In genomic region chr22:46369716-46370583, GRCh38 we compare ENCODE assay signal across 25 cellular contexts. TPM values are rescaled to one million over a fixed set of nuclear protein-coding genes. Genes with fewer than 3 reads are reported as not detected.
DNase-seq lines count a peak whose midpoint lies in the region; ATAC-seq, FAIRE-seq and TF ChIP-seq lines count a peak whose summit lies in the region.
"Had no signal": no experiment of that assay in that cellular context is flagged by ENCODE, and none has a peak within 500 bp of the region (broad histone marks: within the 10 kb centered on the region; RNA-seq: fewer than 3 reads in every experiment).

No MANE protein-coding gene starts in this region.

- DNase-seq in cardiac muscle cell (ENCODE audit: low read depth in 1 of 2, low spot score in 1 of 2) (no peak), cardiac septum (ENCODE audit: low spot score) (no peak), bronchial epithelial cell (ENCODE audit: low read depth) (no peak), type B pancreatic cell (ENCODE audit: extremely low spot score, unreplicated experiment) (no peak), NCI-H128 (lab: John Stamatoyannopoulos, UW; ENCODE audit: unreplicated experiment) (no peak)
- DNase-seq: activated B cell treated with CpG ODN at 0.5 μM for 24 hours; activated CD4-positive, alpha-beta T cell treated with anti-CD3 and anti-CD28 coated beads, Interleukin-2, amount 50 U/mL, for 48 hours; activated naive CD8-positive, alpha-beta T cell treated with anti-CD3 and anti-CD28 coated beads, Interleukin-2, amount 50 U/mL, for 24 hours; activated T-cell treated with anti-CD3 and anti-CD28 coated beads for 4 hours; BE2C; DND-41; foreskin melanocyte; NCI-H1105 treated with DMSO at 0.1 percent for 48 hours; NCI-H446; posterior cingulate gyrus; SHP77 had no signal

- peak overlapping the region; percentile 17 for H3K4me3 Mint-ChIP-seq in type B pancreatic cell
- H3K4me3 Mint-ChIP-seq: activated B cell treated with CpG ODN at 0.5 μM for 24 hours; activated naive CD8-positive, alpha-beta T cell treated with anti-CD3 and anti-CD28 coated beads, Interleukin-2, amount 50 U/mL, for 24 hours; mesothelial cell of epicardium had no signal

- H3K27me3 Mint-ChIP-seq in type B pancreatic cell, result no peaks in the 10 kb centered on the region
- H3K27me3 Mint-ChIP-seq: activated B cell treated with CpG ODN at 0.5 μM for 24 hours had no signal

- H3K4me1 ChIP-seq in cardiac muscle cell (ENCODE audit: low read depth), result peaks cover 8% of the 10 kb centered on the region
- H3K4me1 ChIP-seq in liver (ENCODE audit: control insufficient read depth in 4 of 4, insufficient read depth in 4 of 4, low read length in 3 of 4), result peaks cover 16 to 61% (median 43%) of the 10 kb centered on the region in 4 donors

- no peak overlapping the region for H3K4me3 ChIP-seq in cardiac muscle cell
- H3K4me3 ChIP-seq in bronchial epithelial cell (ENCODE audit: low read depth, low read length), result no peak overlapping the region
- no peak overlapping the region for H3K4me3 ChIP-seq in liver (ENCODE audit: low read depth in 1 of 3, low read length in 3 of 3)
- H3K4me3 ChIP-seq: GM12878, left lung had no signal

- peaks cover 4% of the 10 kb centered on the region for H3K36me3 ChIP-seq in cardiac muscle cell
- H3K36me3 ChIP-seq in bronchial epithelial cell (ENCODE audit: control insufficient read depth, insufficient read depth, low read length), result peaks cover 55% of the 10 kb centered on the region
- H3K36me3 ChIP-seq in liver (ENCODE audit: control insufficient read depth in 4 of 4, insufficient read depth in 3 of 4, low read depth in 1 of 4, low read length in 3 of 4), result no peaks in the 10 kb centered on the region
- H3K36me3 ChIP-seq: BE2C had no signal

- TF ChIP-seq CTCF in cardiac muscle cell (IDR thresholded peaks at IDR 0.05; ENCODE audit: low read depth, low read length), result no peak
- TF ChIP-seq CTCF in bronchial epithelial cell (IDR thresholded peaks at IDR 0.05; ENCODE audit: insufficient read depth, low read length, severe bottlenecking), result no peak
- no peak for TF ChIP-seq CTCF in liver (IDR thresholded peaks at IDR 0.05; ENCODE audit: low read depth, low read length, missing input control)
- no peak for TF ChIP-seq CTCF in type B pancreatic cell (conservative IDR thresholded peaks at IDR 0.05)

- TF ChIP-seq RAD21 in liver (IDR thresholded peaks at IDR 0.05), result no peak

- WGBS in liver, result 83% methylated on average over 25 of the region's 25 CpGs

- H3K9ac ChIP-seq in liver (ENCODE audit: low read depth in 1 of 2, low read length in 2 of 2), result peak overlapping the region in 1 of 2 donors; percentile 50

- H3K36me3 Mint-ChIP-seq in type B pancreatic cell, result no peaks in the 10 kb centered on the region

- H3K27ac ChIP-seq in cardiac muscle cell (peak overlapping the region; percentile 76), liver (ENCODE audit: low read depth in 1 of 2, low read length in 2 of 2) (peak overlapping the region; percentile 69 to 86)
- H3K27ac ChIP-seq: HL-60, left lung had no signal

- no peaks in the 10 kb centered on the region for H3K9me3 Mint-ChIP-seq in type B pancreatic cell
- H3K9me3 Mint-ChIP-seq: activated B cell treated with CpG ODN at 0.5 μM for 24 hours; activated naive CD8-positive, alpha-beta T cell treated with anti-CD3 and anti-CD28 coated beads, Interleukin-2, amount 50 U/mL, for 24 hours; mesothelial cell of epicardium had no signal

- peak overlapping the region; percentile 70 for H3K27ac Mint-ChIP-seq in type B pancreatic cell
- H3K27ac Mint-ChIP-seq: activated B cell treated with CpG ODN at 0.5 μM for 24 hours; activated naive CD8-positive, alpha-beta T cell treated with anti-CD3 and anti-CD28 coated beads, Interleukin-2, amount 50 U/mL, for 24 hours; mesothelial cell of epicardium had no signal

- intact Hi-C loops in cardiac septum (cut with DNase I), result loop anchor here (2.0 to 10.0 kb wide), 2 partner anchors 171 to 315 kb away; no protein-coding TSS in a partner anchor

- H3K27me3 ChIP-seq in cardiac muscle cell (no peaks in the 10 kb centered on the region), bronchial epithelial cell (ENCODE audit: control insufficient read depth, insufficient read depth, low read length) (no peaks in the 10 kb centered on the region), liver (ENCODE audit: control insufficient read depth in 4 of 4, insufficient read depth in 4 of 4, low read length in 3 of 4) (no peaks in the 10 kb centered on the region)
- H3K27me3 ChIP-seq: BE2C had no signal

- no peaks in the 10 kb centered on the region for H3K9me3 ChIP-seq in cardiac muscle cell (ENCODE audit: low read depth)
- no peaks in the 10 kb centered on the region for H3K9me3 ChIP-seq in liver (ENCODE audit: control insufficient read depth in 4 of 4, low read length in 3 of 4)
- H3K9me3 ChIP-seq: BE2C, left lung had no signal

- ATAC-seq in HG03159 (IDR thresholded peaks at IDR 0.05; ENCODE audit: unreplicated experiment), result no peak
- no peak for ATAC-seq in GM21381 (IDR thresholded peaks at IDR 0.05; ENCODE audit: unreplicated experiment)
- ATAC-seq: activated naive CD8-positive, alpha-beta T cell treated with anti-CD3 and anti-CD28 coated beads, Interleukin-2, amount 50 U/mL, for 24 hours; GM12878; HCT116; left lung had no signal

- peak; percentile 75 for FAIRE-seq in bronchial epithelial cell (lab: Jason Lieb, UNC)
- FAIRE-seq: colon, GM12878 had no signal

- H3K4me1 Mint-ChIP-seq in type B pancreatic cell (ENCODE audit: unreplicated experiment), result no peaks in the 10 kb centered on the region
- H3K4me1 Mint-ChIP-seq: mesothelial cell of epicardium had no signal

TF ChIP-seq in liver, 16 proteins besides CTCF, POLR2A, EP300 and RAD21:
- no peak for TF ChIP-seq GABPA (IDR thresholded peaks at IDR 0.05 in 1 of 2, conservative IDR thresholded peaks at IDR 0.05 in 1 of 2)
- no peak for TF ChIP-seq FOXA2 (IDR thresholded peaks at IDR 0.05)
- no peak for TF ChIP-seq NR2F2 (IDR thresholded peaks at IDR 0.05)
- TF ChIP-seq HNF4A (conservative IDR thresholded peaks at IDR 0.05), result no peak
- TF ChIP-seq EGR1 (IDR thresholded peaks at IDR 0.05; ENCODE audit: low read depth in 2 of 2), result no peak
- TF ChIP-seq FOXA1 (IDR thresholded peaks at IDR 0.05), result no peak
- TF ChIP-seq ZBTB33 (IDR thresholded peaks at IDR 0.05), result no peak
- no peak for TF ChIP-seq RXRA (IDR thresholded peaks at IDR 0.05)
TF ChIP-seq in liver: peak in this region for 0.

RNA-seq across cellular contexts. Expression of gene TRMU, which starts 34.4 kb away (rescaled TPM):
- total RNA-seq in cardiac muscle cell (82.3 and 127 TPM in 2 replicates), cardiac septum (34.7 TPM), bronchial epithelial cell (32.3 and 38.7 TPM in 2 replicates), liver (10 to 100 TPM; 14.3 to 34.4 TPM), type B pancreatic cell (ENCODE audit: low replicate concordance) (46.6 and 68.4 TPM in 2 replicates)
- polyA plus RNA-seq in cardiac muscle cell (130 and 155 TPM in 2 replicates), liver (10 to 100 TPM; 18.1 to 19.2 TPM)
